26 cellular contexts compared by ENCODE assay signal in the genomic region with DNA sequence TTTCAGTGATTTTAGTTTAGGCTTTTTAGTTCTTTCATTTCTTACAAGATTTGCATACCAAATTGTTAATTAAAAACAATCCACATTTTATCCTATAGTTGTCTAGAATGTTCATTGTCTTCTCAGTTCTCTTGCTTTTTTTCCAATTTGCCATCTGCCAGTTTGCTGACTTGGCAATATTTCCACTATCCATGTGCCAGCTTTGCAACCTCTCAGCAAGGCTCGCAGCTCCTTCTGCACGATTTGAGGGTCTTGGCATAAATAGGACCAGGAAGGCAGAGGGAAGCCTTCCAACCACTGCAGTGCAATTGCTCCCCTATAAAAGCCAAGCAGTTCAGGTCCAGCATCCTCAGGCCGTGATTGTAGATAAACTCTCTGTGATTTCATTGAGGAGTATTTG.
"Had no signal": no experiment of that assay in that cellular context is flagged by ENCODE, and none has a peak within 500 bp of the region (broad histone marks: within the 10 kb centered on the region; RNA-seq: fewer than 3 reads in every experiment).

No MANE protein-coding gene starts in this region.

- ATAC-seq: activated CD8-positive, alpha-beta T cell treated with anti-CD3 and anti-CD28 coated beads for 36 hours; PC-3 had no signal

- H3K4me1 ChIP-seq: adrenal gland had no signal

- H3K4me1 Mint-ChIP-seq: activated naive CD8-positive, alpha-beta T cell treated with anti-CD3 and anti-CD28 coated beads, Interleukin-2, amount 10 ng/mL, durations not matched to agents 7 days and 5 days had no signal

- H3K27ac ChIP-seq: adrenal gland, WERI-Rb-1 had no signal

- H3K4me3 ChIP-seq: adrenal gland, MG63 had no signal

- H3K36me3 Mint-ChIP-seq: activated naive CD8-positive, alpha-beta T cell treated with anti-CD3 and anti-CD28 coated beads, Interleukin-2, amount 10 ng/mL, durations not matched to agents 7 days and 5 days had no signal

- H3K4me3 Mint-ChIP-seq: activated CD8-positive, alpha-beta T cell treated with anti-CD3 and anti-CD28 coated beads for 36 hours; activated naive CD8-positive, alpha-beta T cell treated with anti-CD3 and anti-CD28 coated beads, Interleukin-2, amount 10 ng/mL, durations not matched to agents 7 days and 5 days had no signal

- H3K27me3 Mint-ChIP-seq: activated CD8-positive, alpha-beta T cell treated with anti-CD3 and anti-CD28 coated beads for 36 hours; activated naive CD8-positive, alpha-beta T cell treated with anti-CD3 and anti-CD28 coated beads, Interleukin-2, amount 10 ng/mL, durations not matched to agents 7 days and 5 days had no signal

- H3K9me3 ChIP-seq: adrenal gland, MG63 had no signal

- H3K27me3 ChIP-seq: adrenal gland, MG63 had no signal

- H3K36me3 ChIP-seq: adrenal gland, MG63, WERI-Rb-1 had no signal

- H3K27ac Mint-ChIP-seq: activated CD8-positive, alpha-beta T cell treated with anti-CD3 and anti-CD28 coated beads for 36 hours; activated naive CD8-positive, alpha-beta T cell treated with anti-CD3 and anti-CD28 coated beads, Interleukin-2, amount 10 ng/mL, durations not matched to agents 7 days and 5 days had no signal

- DNase-seq: activated CD4-positive, alpha-beta T cell treated with anti-CD3 and anti-CD28 coated beads for 4 hours; activated CD8-positive, alpha-beta memory T cell treated with anti-CD3 and anti-CD28 coated beads, Interleukin-2, amount 50 U/mL, for 4 hours; activated CD8-positive, alpha-beta T cell treated with anti-CD3 and anti-CD28 coated beads for 36 hours; activated naive CD4-positive, alpha-beta T cell treated with anti-CD3 and anti-CD28 coated beads, Interleukin-2, amount 50 U/mL, for 16 hours; activated naive CD8-positive, alpha-beta T cell treated with anti-CD3 and anti-CD28 coated beads, Interleukin-2, amount 10 ng/mL, durations not matched to agents 7 days and 5 days; adrenal gland; anterior cingulate cortex; central memory CD4-positive, alpha-beta T cell; MG63; MV-4-11; NCI-H1092 treated with DMSO at 0.1 percent for 48 hours; NCI-H1417 treated with DMSO at 0.1 percent for 48 hours; NCI-H1694; NCI-H2029; NCI-H2107; NCI-H2171 treated with DMSO at 0.1 percent for 48 hours; NCI-H226; NCI-H510A treated with DMSO at 0.1 percent for 48 hours; NCI-H69; NK-92 treated with Interleukin-12 subunit alpha and Interleukin-12 subunit beta, amount 100 ng/mL, for 24 hours; PC-3; SHP77 treated with DMSO at 0.1 percent for 48 hours; T-helper 1 cell; WERI-Rb-1 had no signal

- FAIRE-seq: bronchial epithelial cell, RCC 7860 had no signal
